8 cellular contexts compared by ENCODE assay signal in the genomic region with DNA sequence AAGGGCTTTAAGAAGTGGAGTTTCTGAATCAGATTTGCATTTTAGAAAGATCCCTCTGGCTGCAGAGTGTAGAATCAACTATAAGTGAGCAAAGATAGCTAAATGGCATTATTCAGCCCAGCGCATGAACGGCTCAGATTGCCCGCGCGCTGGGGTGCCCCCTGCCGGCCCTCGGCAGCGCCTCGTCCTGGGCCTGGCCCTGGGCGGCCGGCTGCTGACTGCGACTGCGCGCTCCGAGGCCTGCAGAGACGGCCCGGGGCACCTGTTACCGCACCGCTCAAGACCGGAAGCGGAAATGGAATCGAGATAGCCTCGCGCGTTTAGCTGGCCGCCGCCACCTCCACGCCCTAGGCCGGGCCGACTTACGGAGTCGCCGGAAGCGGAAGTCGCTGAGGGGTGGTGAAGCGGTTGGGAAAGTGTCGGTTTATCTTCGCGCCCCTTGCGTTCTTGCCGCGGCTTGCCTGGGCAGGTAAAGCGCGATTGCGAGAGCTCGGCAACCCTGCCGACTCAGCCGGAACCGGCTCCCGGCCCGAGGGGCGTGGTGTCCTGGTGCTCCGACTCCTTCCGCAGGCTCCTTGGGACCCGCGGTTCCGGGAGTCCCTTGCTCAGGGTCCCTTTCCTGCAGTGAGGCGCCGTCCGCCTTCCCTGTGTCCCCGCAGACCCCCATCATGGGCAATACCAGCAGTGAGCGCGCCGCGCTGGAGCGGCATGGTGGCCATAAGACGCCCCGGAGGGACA. TPM values are rescaled to one million over a fixed set of nuclear protein-coding genes. Genes with fewer than 3 reads are reported as not detected.
A peak's percentile ranks its signal among the peaks of the same experiment; 100 is the strongest.
DNase-seq lines count a peak whose midpoint lies in the region; ATAC-seq and TF ChIP-seq lines count a peak whose summit lies in the region.

A gene with protein sequence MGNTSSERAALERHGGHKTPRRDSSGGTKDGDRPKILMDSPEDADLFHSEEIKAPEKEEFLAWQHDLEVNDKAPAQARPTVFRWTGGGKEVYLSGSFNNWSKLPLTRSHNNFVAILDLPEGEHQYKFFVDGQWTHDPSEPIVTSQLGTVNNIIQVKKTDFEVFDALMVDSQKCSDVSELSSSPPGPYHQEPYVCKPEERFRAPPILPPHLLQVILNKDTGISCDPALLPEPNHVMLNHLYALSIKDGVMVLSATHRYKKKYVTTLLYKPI (plus strand): TSS at position 557 of the 738 bp plus-strand sequence. CDS start 112 bp downstream, at position 669.

- peaks cover 0 to 20% of the 10 kb centered on the region in 2 donors for H3K36me3 ChIP-seq in left lung

- ATAC-seq in GM19351 (IDR thresholded peaks at IDR 0.05; ENCODE audit: unreplicated experiment): peak; percentile 88
- peak; percentile 94 for ATAC-seq in HG03521 (IDR thresholded peaks at IDR 0.05; ENCODE audit: unreplicated experiment)
- ATAC-seq in left lung: peak; percentile 90

- peak within 1 kb of the TSS; percentile 97 to 98 for H3K27ac ChIP-seq in left lung

- intact Hi-C loops in left lung (cut with DNase I): no loop called here

- H3K4me3 ChIP-seq in left lung: peak within 1 kb of the TSS; percentile 84 to 91

- DNase-seq in CD1c-positive myeloid dendritic cell (ENCODE audit: extremely low spot score) (peak; percentile 99), NCI-H69 (lab: John Stamatoyannopoulos, UW) (peak; percentile 99), dedifferentiated amniotic fluid mesenchymal stem cell (ENCODE audit: extremely low spot score) (peak; percentile 96), left lung (peak; percentile 97 to 99)
- peak; percentile 91 for DNase-seq in activated CD4-positive, alpha-beta T cell treated with anti-CD3 and anti-CD28 coated beads, Interleukin-2, amount 50 U/mL, for 1 hour
- peak; percentile 92 to 93 for DNase-seq in stimulated activated CD4-positive, alpha-beta T cell treated with anti-CD3 and anti-CD28 coated beads, Interleukin-2, amount 100 ng/mL, for 48 hours

- peak; percentile 87 to 95 for TF ChIP-seq CTCF in left lung (IDR thresholded peaks at IDR 0.05)

- peaks cover 16 to 58% of the 10 kb centered on the region in 2 donors for H3K4me1 ChIP-seq in left lung

- H3K27me3 ChIP-seq in left lung: no peaks in the 10 kb centered on the region

- no peaks in the 10 kb centered on the region for H3K9me3 ChIP-seq in left lung

RNA-seq across cellular contexts. Expression of the gene that starts here (rescaled TPM):
- total RNA-seq in left lung: 10 to 100 TPM; 31.8 to 53.3 TPM

Comparison
In these comparisons a context has a peak if more than half of its experiments do, and no peak if none do; other contexts are left out.
1. Peak in every context shown above with its lines: DNase-seq, ATAC-seq, H3K4me3 ChIP-seq and H3K27ac ChIP-seq.